Comparison of ENCODE assay signal across 26 cellular contexts in the genomic region with DNA sequence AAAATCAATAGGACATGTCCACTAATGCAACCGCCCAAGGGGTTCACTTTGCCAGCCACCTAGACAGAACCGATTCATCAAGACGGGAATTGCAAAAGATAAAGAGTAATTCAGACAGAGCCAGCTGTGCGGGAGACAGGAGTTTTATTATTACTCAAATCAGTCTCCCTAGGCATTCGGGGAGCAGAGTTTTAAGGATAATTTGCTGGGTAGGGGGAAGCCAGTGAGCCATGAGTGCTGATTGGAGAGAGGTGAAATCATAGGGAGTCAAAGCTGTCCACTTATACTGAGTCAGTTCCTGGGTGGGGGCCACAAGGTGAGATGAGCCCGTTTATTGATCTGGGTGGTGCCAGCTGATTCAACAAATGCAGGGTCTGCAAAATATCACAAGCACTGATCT.
"Had no signal": no experiment of that assay in that cellular context is flagged by ENCODE, and none has a peak within 500 bp of the region (broad histone marks: within the 10 kb centered on the region; RNA-seq: fewer than 3 reads in every experiment).

No MANE protein-coding gene starts in this region.

- H3K36me3 ChIP-seq: uterus had no signal

- H3K4me3 ChIP-seq: lower lobe of right lung, pancreas, psoas muscle, right lobe of liver, smooth muscle cell, tibial nerve, uterus had no signal

- H3K4me3 Mint-ChIP-seq: naive thymus-derived CD8-positive, alpha-beta T cell; nephron; neural crest cell; stimulated activated memory B cell treated with anti-CD40 and anti-IgM and Interleukin-4, amounts not matched to agents 10 μg/mL and 1 μg/mL and 100 μg/mL, for 72 hours; stimulated activated naive CD8-positive, alpha-beta T cell treated with anti-CD3 and anti-CD28 coated beads, Interleukin-15, amount 100 ng/mL, for 72 hours; type B pancreatic cell had no signal

- H3K27me3 ChIP-seq: pancreas, right lobe of liver, tibial nerve, uterus had no signal

- H3K9me3 Mint-ChIP-seq: naive thymus-derived CD8-positive, alpha-beta T cell; nephron; neural crest cell; stimulated activated memory B cell treated with anti-CD40 and anti-IgM and Interleukin-4, amounts not matched to agents 10 μg/mL and 1 μg/mL and 100 μg/mL, for 72 hours; stimulated activated naive CD8-positive, alpha-beta T cell treated with anti-CD3 and anti-CD28 coated beads, Interleukin-15, amount 100 ng/mL, for 72 hours; type B pancreatic cell had no signal

- H3K4me1 ChIP-seq: uterus had no signal

- ATAC-seq: left cardiac atrium; left lobe of liver; lower lobe of right lung; naive thymus-derived CD8-positive, alpha-beta T cell; pancreas; psoas muscle; right lobe of liver; stimulated activated memory B cell treated with anti-CD40 and anti-IgM and Interleukin-4, amounts not matched to agents 10 μg/mL and 1 μg/mL and 100 μg/mL, for 72 hours; stimulated activated naive CD8-positive, alpha-beta T cell treated with anti-CD3 and anti-CD28 coated beads, Interleukin-15, amount 100 ng/mL, for 72 hours had no signal

- H3K4me2 ChIP-seq: smooth muscle cell had no signal

- H3K9me3 ChIP-seq: lower lobe of right lung, pancreas, psoas muscle, right lobe of liver, tibial nerve, uterus had no signal

- H3K27me3 Mint-ChIP-seq: naive thymus-derived CD8-positive, alpha-beta T cell; stimulated activated memory B cell treated with anti-CD40 and anti-IgM and Interleukin-4, amounts not matched to agents 10 μg/mL and 1 μg/mL and 100 μg/mL, for 72 hours; stimulated activated naive CD8-positive, alpha-beta T cell treated with anti-CD3 and anti-CD28 coated beads, Interleukin-15, amount 100 ng/mL, for 72 hours; type B pancreatic cell had no signal

- H3K27ac Mint-ChIP-seq: nephron; stimulated activated memory B cell treated with anti-CD40 and anti-IgM and Interleukin-4, amounts not matched to agents 10 μg/mL and 1 μg/mL and 100 μg/mL, for 72 hours; stimulated activated naive CD8-positive, alpha-beta T cell treated with anti-CD3 and anti-CD28 coated beads, Interleukin-15, amount 100 ng/mL, for 72 hours; type B pancreatic cell had no signal

- H3K27ac ChIP-seq: lower lobe of right lung, pancreas, psoas muscle, right lobe of liver, tibial nerve, uterus had no signal

- DNase-seq: hippocampal formation; kidney glomerular epithelial cell; left cardiac atrium; lower lobe of right lung; mammary epithelial cell; mesenchymal stem cell; naive thymus-derived CD8-positive, alpha-beta T cell; nucleus accumbens; pancreas; psoas muscle; right lobe of liver; stimulated activated CD4-positive, alpha-beta T cell treated with anti-CD3 and anti-CD28 coated beads, Interleukin-1b, Interleukin-23, amount 100 ng/mL, for 48 hours; stimulated activated CD4-positive, alpha-beta T cell treated with anti-CD3 and anti-CD28 coated beads, Interleukin-2, amount 100 ng/mL, for 48 hours; stimulated activated CD4-positive, alpha-beta T cell treated with anti-CD3 and anti-CD28 coated beads, Interleukin-4, amount 100 ng/mL, for 4 hours; stimulated activated CD8-positive, alpha-beta memory T cell treated with anti-CD3 and anti-CD28 coated beads, Interleukin-4, amount 100 ng/mL, for 48 hours; stimulated activated naive CD4-positive, alpha-beta T cell treated with Interleukin-2 at 50 U/mL for 16 hours; stimulated activated naive CD8-positive, alpha-beta T cell treated with anti-CD3 and anti-CD28 coated beads, Interleukin-15, amount 100 ng/mL, for 72 hours; substantia nigra; uterus had no signal
